15 cellular contexts compared by ENCODE assay signal in genomic region chr20:59153355-59153681, GRCh38. TPM values are rescaled to one million over a fixed set of nuclear protein-coding genes. Genes with fewer than 3 reads are reported as not detected.
A peak's percentile ranks its signal among the peaks of the same experiment; 100 is the strongest.
DNase-seq lines count a peak whose midpoint lies in the region; ATAC-seq lines count a peak whose summit lies in the region.
"Had no signal": no experiment of that assay in that cellular context is flagged by ENCODE, and none has a peak within 500 bp of the region (broad histone marks: within the 10 kb centered on the region; RNA-seq: fewer than 3 reads in every experiment).

No MANE protein-coding gene starts in this region.

- peaks cover 6% of the 10 kb centered on the region for H3K36me3 Mint-ChIP-seq in T-helper 17 cell (ENCODE audit: low read depth)
- peaks cover 14% of the 10 kb centered on the region for H3K36me3 Mint-ChIP-seq in activated CD4-positive, alpha-beta memory T cell treated with anti-CD3 and anti-CD28 coated beads for 36 hours

- DNase-seq in T-helper 17 cell, result no peak
- peak; percentile 83 for DNase-seq in Right ventricle myocardium superior
- DNase-seq in nucleus accumbens (lab: John Stamatoyannopoulos, UW), result peak in 54 of 56 donors; percentile 11 to 87 (median 70)
- no peak for DNase-seq in mesendoderm
- no peak for DNase-seq in T-helper 1 cell
- DNase-seq in OCI-M1 (lab: John Stamatoyannopoulos, UW), result no peak
- DNase-seq in activated CD4-positive, alpha-beta memory T cell treated with anti-CD3 and anti-CD28 coated beads for 36 hours, result no peak
- DNase-seq: activated CD4-positive, alpha-beta T cell treated with anti-CD3 and anti-CD28 coated beads for 1 hour; activated effector memory CD4-positive, alpha-beta T cell treated with Interleukin-2 at 50 U/mL for 16 hours; NCI-H146; stimulated activated naive CD4-positive, alpha-beta T cell had no signal

- intact Hi-C loops in Right ventricle myocardium superior (cut with DNase I), result no loop called here
- intact Hi-C loops in activated CD4-positive, alpha-beta memory T cell treated with anti-CD3 and anti-CD28 coated beads for 36 hours (cut with micrococcal nuclease), result no loop called here

- H3K4ac ChIP-seq in mesendoderm (ENCODE audit: low read depth, low read length), result no peak overlapping the region

- no peaks in the 10 kb centered on the region for H3K79me1 ChIP-seq in mesendoderm (ENCODE audit: low read length)

- no peak overlapping the region for H3K56ac ChIP-seq in mesendoderm (ENCODE audit: low read length)

- no CpG with 5 or more reads among the region's 8 CpGs for WGBS in mesendoderm (ENCODE audit: extremely low coverage, insufficient coverage, low lambda C conversion rate)

- H3K36me3 ChIP-seq in BLaER1 (no peaks in the 10 kb centered on the region), mesendoderm (ENCODE audit: control insufficient read depth, insufficient read depth, low read length) (no peaks in the 10 kb centered on the region)

- H3K4me2 ChIP-seq in BLaER1 (peak overlapping the region; percentile 74), mesendoderm (ENCODE audit: low read length) (no peak overlapping the region)

- POLR2A ChIA-PET in activated CD4-positive, alpha-beta memory T cell treated with anti-CD3 and anti-CD28 coated beads for 36 hours (lab: Charles Lee), result interaction anchor here (1.4 to 8.7 kb wide), 3 partner anchors 11 to 121 kb away, joined by 3 to 97 read pairs (median 3); partner anchors contain the start of genes ATP5F1E and ZNF831

- no peak overlapping the region for H2AK5ac ChIP-seq in mesendoderm (ENCODE audit: low read length)

- no peak overlapping the region for H4K5ac ChIP-seq in mesendoderm (ENCODE audit: low read length)

- no peak overlapping the region for H3K27ac ChIP-seq in BLaER1
- H3K27ac ChIP-seq in mesendoderm (ENCODE audit: low read depth, low read length), result no peak overlapping the region

- ATAC-seq in T-helper 17 cell (no peak), Right ventricle myocardium superior (ENCODE audit: poor library complexity) (peak; percentile 96)

- H3K27me3 Mint-ChIP-seq in T-helper 17 cell, result no peaks in the 10 kb centered on the region
- no peaks in the 10 kb centered on the region for H3K27me3 Mint-ChIP-seq in activated CD4-positive, alpha-beta memory T cell treated with anti-CD3 and anti-CD28 coated beads for 36 hours

- CTCF ChIA-PET in activated CD4-positive, alpha-beta memory T cell treated with anti-CD3 and anti-CD28 coated beads for 36 hours (lab: Charles Lee), result interaction anchor here (1.1 to 5.2 kb wide), 7 partner anchors 12 to 66 kb away, joined by 4 to 32 read pairs (median 8); partner anchors contain the start of gene ZNF831

- no peak overlapping the region for H3K18ac ChIP-seq in mesendoderm (ENCODE audit: low read length)

- peaks cover 73% of the 10 kb centered on the region for H3K4me1 Mint-ChIP-seq in T-helper 17 cell
- peaks cover 91% of the 10 kb centered on the region for H3K4me1 Mint-ChIP-seq in activated CD4-positive, alpha-beta memory T cell treated with anti-CD3 and anti-CD28 coated beads for 36 hours (ENCODE audit: low read depth)

- H3K27me3 ChIP-seq in BLaER1 (no peaks in the 10 kb centered on the region), mesendoderm (ENCODE audit: insufficient read depth, low read length, poor library complexity) (no peaks in the 10 kb centered on the region)

- H3K4me1 ChIP-seq in BLaER1 (peaks cover 73% of the 10 kb centered on the region), mesendoderm (ENCODE audit: control insufficient read depth, low read depth, low read length) (no peaks in the 10 kb centered on the region)

- no peak overlapping the region for H4K8ac ChIP-seq in mesendoderm (ENCODE audit: low read depth, low read length)

- H3K9me3 Mint-ChIP-seq in activated CD4-positive, alpha-beta memory T cell treated with anti-CD3 and anti-CD28 coated beads for 36 hours, result no peaks in the 10 kb centered on the region

- H2BK5ac ChIP-seq in mesendoderm (ENCODE audit: low read length), result no peak overlapping the region

- H3K9me3 ChIP-seq in BLaER1 (no peaks in the 10 kb centered on the region), T-helper 17 cell (ENCODE audit: control insufficient read depth, low read length, poor library complexity, severe bottlenecking) (no peaks in the 10 kb centered on the region)

- H3K4me3 ChIP-seq in BLaER1, result no peak overlapping the region
- H3K4me3 ChIP-seq in mesendoderm (ENCODE audit: low read length), result no peak overlapping the region

- H3K23ac ChIP-seq in mesendoderm (ENCODE audit: low read length), result no peak overlapping the region

- no peaks in the 10 kb centered on the region for H4K20me1 ChIP-seq in BLaER1

- peak overlapping the region; percentile 50 for H3K4me3 Mint-ChIP-seq in T-helper 17 cell
- H3K4me3 Mint-ChIP-seq in activated CD4-positive, alpha-beta memory T cell treated with anti-CD3 and anti-CD28 coated beads for 36 hours, result no peak overlapping the region

- no peak overlapping the region for H2BK15ac ChIP-seq in mesendoderm (replicated peaks; ENCODE audit: low read depth)

- H3K79me2 ChIP-seq in mesendoderm (ENCODE audit: control insufficient read depth, insufficient read depth, low read length), result no peaks in the 10 kb centered on the region

- H3K9ac ChIP-seq in BLaER1 (no peak overlapping the region), mesendoderm (ENCODE audit: low read length) (no peak overlapping the region)

- peak overlapping the region; percentile 100 for H3K27ac Mint-ChIP-seq in T-helper 17 cell
- H3K27ac Mint-ChIP-seq in activated CD4-positive, alpha-beta memory T cell treated with anti-CD3 and anti-CD28 coated beads for 36 hours, result no peak overlapping the region

- no peak overlapping the region for H2BK120ac ChIP-seq in mesendoderm (ENCODE audit: low read depth, low read length)

RNA-seq across cellular contexts. Expression of gene ZNF831, which starts 10.3 kb away (rescaled TPM):
- total RNA-seq in T-helper 17 cell (10 to 100 TPM; 37.8 to 42.0 TPM), Right ventricle myocardium superior (0.08 TPM)
- 0.01 TPM for polyA plus RNA-seq in mesendoderm (2013, experiment 1 of 2)
- polyA plus RNA-seq in mesendoderm (2013, experiment 2 of 2), result 0.01 TPM
- total RNA-seq in activated CD4-positive, alpha-beta memory T cell treated with anti-CD3 and anti-CD28 coated beads for 36 hours, result 1 to 10 TPM; 7.6 to 9.4 TPM
- total RNA-seq: kidney epithelial cell, osteoblast had no signal
- polyA plus RNA-seq: BJ had no signal

Comparison
In these comparisons a context has a peak if more than half of its experiments do, and no peak if none do; other contexts are left out.
1. DNase-seq: peak in Right ventricle myocardium superior (single experiment) and nucleus accumbens (54 of 56); none in T-helper 17 cell (0 of 3), mesendoderm (single experiment), T-helper 1 cell (0 of 5), OCI-M1 (single experiment) and activated CD4-positive, alpha-beta memory T cell treated with anti-CD3 and anti-CD28 coated beads for 36 hours (single experiment).